Comparison of ENCODE assay signal across 32 cellular contexts in genomic region chrX:30147996-30148643, GRCh38.
"Had no signal": no experiment of that assay in that cellular context is flagged by ENCODE, and none has a peak within 500 bp of the region (broad histone marks: within the 10 kb centered on the region; RNA-seq: fewer than 3 reads in every experiment).

No MANE protein-coding gene starts in this region.

- H3K27ac ChIP-seq: ascending aorta, cardiac muscle cell, WERI-Rb-1 had no signal

- FAIRE-seq: bronchial epithelial cell, TTC549 had no signal

- H3K4me1 ChIP-seq: ascending aorta had no signal

- H3K4me3 ChIP-seq: ascending aorta, cardiac muscle cell had no signal

- H3K9me3 ChIP-seq: ascending aorta had no signal

- ATAC-seq: activated CD4-positive, alpha-beta T cell treated with anti-CD3 and anti-CD28 coated beads for 36 hours; activated CD4-positive, CD25-positive, alpha-beta regulatory T cell treated with anti-CD3 and anti-CD28 coated beads, Interleukin-2, amount 50 U/mL, for 24 hours; activated CD8-positive, alpha-beta memory T cell treated with anti-CD3 and anti-CD28 coated beads, Interleukin-2, amount 10 ng/mL, durations not matched to agents 7 days and 5 days; activated CD8-positive, alpha-beta T cell treated with anti-CD3 and anti-CD28 coated beads, Interleukin-2, amount 10 ng/mL, durations not matched to agents 7 days and 5 days; activated naive CD8-positive, alpha-beta T cell treated with anti-CD3 and anti-CD28 coated beads, Interleukin-2, amount 50 U/mL, for 24 hours; WTC11 had no signal

- DNase-seq: activated CD4-positive, alpha-beta memory T cell treated with anti-CD3 and anti-CD28 coated beads, Interleukin-2, amount 10 ng/mL, durations not matched to agents 7 days and 5 days; activated CD4-positive, alpha-beta T cell treated with anti-CD3 and anti-CD28 coated beads for 1 hour; activated CD4-positive, alpha-beta T cell treated with anti-CD3 and anti-CD28 coated beads for 36 hours; activated CD4-positive, alpha-beta T cell treated with anti-CD3 and anti-CD28 coated beads for 48 hours; activated CD4-positive, alpha-beta T cell treated with anti-CD3 and anti-CD28 coated beads, Interleukin-2, amount 10 ng/mL, durations not matched to agents 7 days and 5 days; activated CD4-positive, alpha-beta T cell treated with anti-CD3 and anti-CD28 coated beads, Interleukin-2, amount 50 U/mL, for 48 hours; activated CD4-positive, CD25-positive, alpha-beta regulatory T cell; activated CD8-positive, alpha-beta memory T cell treated with anti-CD3 and anti-CD28 coated beads for 24 hours; activated CD8-positive, alpha-beta memory T cell treated with anti-CD3 and anti-CD28 coated beads, Interleukin-2, amount 10 ng/mL, durations not matched to agents 7 days and 5 days; activated CD8-positive, alpha-beta memory T cell treated with anti-CD3 and anti-CD28 coated beads, Interleukin-2, amount 50 U/mL, for 48 hours; activated CD8-positive, alpha-beta T cell treated with anti-CD3 and anti-CD28 coated beads, Interleukin-2, amount 10 ng/mL, durations not matched to agents 7 days and 5 days; activated effector memory CD4-positive, alpha-beta T cell treated with Interleukin-2 at 50 U/mL for 16 hours; activated gamma-delta T cell; activated naive CD4-positive, alpha-beta T cell treated with anti-CD3 and anti-CD28 coated beads, Interleukin-2, amount 10 ng/mL, durations not matched to agents 7 days and 5 days; activated naive CD4-positive, alpha-beta T cell treated with Interleukin-2 at 50 U/mL for 16 hours; activated naive CD8-positive, alpha-beta T cell treated with anti-CD3 and anti-CD28 coated beads, Interleukin-2, amount 10 ng/mL, durations not matched to agents 7 days and 5 days; activated naive CD8-positive, alpha-beta T cell treated with anti-CD3 and anti-CD28 coated beads, Interleukin-2, amount 50 U/mL, for 24 hours; activated T-cell treated with anti-CD3 and anti-CD28 coated beads, Interleukin-2, amount 50 U/mL, for 24 hours; activated T-cell treated with anti-CD3 and anti-CD28 coated beads, Interleukin-2, amount 50 U/mL, for 48 hours; amygdala; anterior cingulate cortex; caudate nucleus; cerebellar nuclear complex; T-helper 2 cell; T-helper 9 cell; WERI-Rb-1 had no signal

- H3K36me3 ChIP-seq: ascending aorta, cardiac muscle cell, WERI-Rb-1 had no signal

- H3K27me3 ChIP-seq: ascending aorta, cardiac muscle cell had no signal
